9 cellular contexts compared by ENCODE assay signal in genomic region chr2:37934591-37935513, GRCh38. TPM values are rescaled to one million over a fixed set of nuclear protein-coding genes. Genes with fewer than 3 reads are reported as not detected.
DNase-seq lines count a peak whose midpoint lies in the region; ATAC-seq and TF ChIP-seq lines count a peak whose summit lies in the region.
"Had no signal": no experiment of that assay in that cellular context is flagged by ENCODE, and none has a peak within 500 bp of the region (broad histone marks: within the 10 kb centered on the region; RNA-seq: fewer than 3 reads in every experiment).

No MANE protein-coding gene starts in this region.

- peak overlapping the region; percentile 62 for H3K4me3 ChIP-seq in OCI-LY3 (ENCODE audit: low read length)
- H3K4me3 ChIP-seq in lower leg skin (ENCODE audit: low read depth, poor library complexity, severe bottlenecking) = no peak overlapping the region
- no peak overlapping the region for H3K4me3 ChIP-seq in colonic mucosa

- H3K9me3 ChIP-seq in OCI-LY3 (ENCODE audit: insufficient read depth, low read length) (no peaks in the 10 kb centered on the region), colonic mucosa (no peaks in the 10 kb centered on the region)

- intact Hi-C loops in lower leg skin (cut with DNase I; ENCODE audit: low total_unique reads) = no loop called here
- intact Hi-C loops in colonic mucosa (cut with DNase I) = no loop called here

- no peaks in the 10 kb centered on the region for H3K36me3 ChIP-seq in OCI-LY3 (replicated peaks; ENCODE audit: low read depth, low read length)
- H3K36me3 ChIP-seq in colonic mucosa = no peaks in the 10 kb centered on the region

- H3K4me1 ChIP-seq in OCI-LY3 (ENCODE audit: low read length) (peaks cover 14% of the 10 kb centered on the region), colonic mucosa (no peaks in the 10 kb centered on the region)

- H3K9ac ChIP-seq in OCI-LY3 (ENCODE audit: low read length) (no peak overlapping the region; the same call in 1 of the 2 replicates), colonic mucosa (ENCODE audit: low read depth in 2 of 2, low read length in 2 of 2) (peak overlapping the region in 1 of 2 donors; percentile 9)

- peaks cover 2% of the 10 kb centered on the region for H3K27me3 Mint-ChIP-seq in activated CD8-positive, alpha-beta memory T cell treated with anti-CD3 and anti-CD28 coated beads, Interleukin-2, amount 10 ng/mL, durations not matched to agents 7 days and 5 days
- no peaks in the 10 kb centered on the region for H3K27me3 Mint-ChIP-seq in stimulated activated memory B cell treated with anti-CD40 and anti-IgM and Interleukin-4, amounts not matched to agents 10 μg/mL and 1 μg/mL and 100 μg/mL, for 72 hours

- H3K79me2 ChIP-seq in OCI-LY3 (ENCODE audit: low read length) = no peaks in the 10 kb centered on the region

- WGBS in lower leg skin, 2 donors = 59 to 67% methylated on average over 7 of the region's 7 CpGs

- H3K27me3 ChIP-seq in OCI-LY3 (ENCODE audit: low read depth, low read length) = peaks cover 5% of the 10 kb centered on the region; the same call in 1 of the 2 replicates
- no peaks in the 10 kb centered on the region for H3K27me3 ChIP-seq in colonic mucosa

- peak; percentile 45 for ATAC-seq in activated CD8-positive, alpha-beta memory T cell treated with anti-CD3 and anti-CD28 coated beads, Interleukin-2, amount 10 ng/mL, durations not matched to agents 7 days and 5 days
- peak; percentile 84 for ATAC-seq in HG02870 (IDR thresholded peaks at IDR 0.05; ENCODE audit: unreplicated experiment)
- peak; percentile 86 for ATAC-seq in stimulated activated memory B cell treated with anti-CD40 and anti-IgM and Interleukin-4, amounts not matched to agents 10 μg/mL and 1 μg/mL and 100 μg/mL, for 72 hours

- no peaks in the 10 kb centered on the region for H3K9me3 Mint-ChIP-seq in activated CD8-positive, alpha-beta memory T cell treated with anti-CD3 and anti-CD28 coated beads, Interleukin-2, amount 10 ng/mL, durations not matched to agents 7 days and 5 days (ENCODE audit: low read depth)
- no peaks in the 10 kb centered on the region for H3K9me3 Mint-ChIP-seq in stimulated activated memory B cell treated with anti-CD40 and anti-IgM and Interleukin-4, amounts not matched to agents 10 μg/mL and 1 μg/mL and 100 μg/mL, for 72 hours

- H3K4me1 Mint-ChIP-seq in activated CD8-positive, alpha-beta memory T cell treated with anti-CD3 and anti-CD28 coated beads, Interleukin-2, amount 10 ng/mL, durations not matched to agents 7 days and 5 days = peaks cover 14% of the 10 kb centered on the region
- H3K4me1 Mint-ChIP-seq in stimulated activated memory B cell treated with anti-CD40 and anti-IgM and Interleukin-4, amounts not matched to agents 10 μg/mL and 1 μg/mL and 100 μg/mL, for 72 hours = peaks cover 74% of the 10 kb centered on the region

- H3K4me2 ChIP-seq in OCI-LY3 (ENCODE audit: low read length) = peak overlapping the region; percentile 81

- H3K27ac Mint-ChIP-seq in activated CD8-positive, alpha-beta memory T cell treated with anti-CD3 and anti-CD28 coated beads, Interleukin-2, amount 10 ng/mL, durations not matched to agents 7 days and 5 days = peak overlapping the region; percentile 8
- H3K27ac Mint-ChIP-seq in stimulated activated memory B cell treated with anti-CD40 and anti-IgM and Interleukin-4, amounts not matched to agents 10 μg/mL and 1 μg/mL and 100 μg/mL, for 72 hours = peak overlapping the region; percentile 73
- H3K27ac Mint-ChIP-seq: activated T-helper 1 cell treated with anti-CD3 and anti-CD28 coated beads, Interleukin-12 subunit alpha, Interleukin-12 subunit beta, Interleukin-2, Interleukin-4 antibody, amounts not matched to agents 30 ng/mL and 10 ng/mL and 1 ng/mL, durations not matched to agents 14 hours and 24 hours and 36 hours had no signal

- TF ChIP-seq CTCF in OCI-LY3 (IDR thresholded peaks at IDR 0.05; ENCODE audit: low read depth, low read length) (no peak), lower leg skin (IDR thresholded peaks at IDR 0.05) (no peak), colonic mucosa (IDR thresholded peaks at IDR 0.05) (no peak)

- peaks cover 11% of the 10 kb centered on the region for H3K36me3 Mint-ChIP-seq in activated CD8-positive, alpha-beta memory T cell treated with anti-CD3 and anti-CD28 coated beads, Interleukin-2, amount 10 ng/mL, durations not matched to agents 7 days and 5 days
- H3K36me3 Mint-ChIP-seq in stimulated activated memory B cell treated with anti-CD40 and anti-IgM and Interleukin-4, amounts not matched to agents 10 μg/mL and 1 μg/mL and 100 μg/mL, for 72 hours = peaks cover 10% of the 10 kb centered on the region

- no peak for DNase-seq in activated CD8-positive, alpha-beta memory T cell treated with anti-CD3 and anti-CD28 coated beads, Interleukin-2, amount 10 ng/mL, durations not matched to agents 7 days and 5 days
- DNase-seq in activated CD8-positive, alpha-beta memory T cell treated with anti-CD3 and anti-CD28 coated beads, Interleukin-2, amount 50 U/mL, for 48 hours = no peak
- DNase-seq in lower leg skin (ENCODE audit: low spot score in 2 of 2) = no peak
- DNase-seq in NCI-H510A treated with DMSO at 0.1 percent for 48 hours (lab: John Stamatoyannopoulos, UW) = no peak
- DNase-seq in colonic mucosa = no peak

- CTCF ChIA-PET in activated CD8-positive, alpha-beta memory T cell treated with anti-CD3 and anti-CD28 coated beads, Interleukin-2, amount 10 ng/mL, durations not matched to agents 7 days and 5 days (lab: Charles Lee) = no interaction called here

- peak overlapping the region; percentile 63 for H3K4me3 Mint-ChIP-seq in activated CD8-positive, alpha-beta memory T cell treated with anti-CD3 and anti-CD28 coated beads, Interleukin-2, amount 10 ng/mL, durations not matched to agents 7 days and 5 days
- H3K4me3 Mint-ChIP-seq in stimulated activated memory B cell treated with anti-CD40 and anti-IgM and Interleukin-4, amounts not matched to agents 10 μg/mL and 1 μg/mL and 100 μg/mL, for 72 hours = peak overlapping the region; percentile 78
- H3K4me3 Mint-ChIP-seq: activated T-helper 1 cell treated with anti-CD3 and anti-CD28 coated beads, Interleukin-12 subunit alpha, Interleukin-12 subunit beta, Interleukin-2, Interleukin-4 antibody, amounts not matched to agents 30 ng/mL and 10 ng/mL and 1 ng/mL, durations not matched to agents 14 hours and 24 hours and 36 hours had no signal

- H2AFZ ChIP-seq in OCI-LY3 (ENCODE audit: low read depth, low read length) = no peak overlapping the region

- no peaks in the 10 kb centered on the region for H4K20me1 ChIP-seq in OCI-LY3 (ENCODE audit: insufficient read depth, low read length)

- TF ChIP-seq POLR2A in lower leg skin (IDR thresholded peaks at IDR 0.05) = no peak

- H3K27ac ChIP-seq in OCI-LY3 (ENCODE audit: low read length) = no peak overlapping the region
- H3K27ac ChIP-seq in colonic mucosa = no peak overlapping the region

RNA-seq across cellular contexts. Expression of gene RMDN2, which starts 9.8 kb away (rescaled TPM):
- 1 to 10 TPM; 1.5 to 1.6 TPM for total RNA-seq in activated CD8-positive, alpha-beta memory T cell treated with anti-CD3 and anti-CD28 coated beads, Interleukin-2, amount 10 ng/mL, durations not matched to agents 7 days and 5 days
- total RNA-seq in lower leg skin (10 to 100 TPM in 1 of 4 donors, 1 to 10 TPM in 3; 3.7 to 10.5 (median 4.2) TPM), colonic mucosa (10 to 100 TPM; 19.8 to 26.5 TPM)
